ENCODE assay signal across 17 cellular contexts in the genomic region with DNA sequence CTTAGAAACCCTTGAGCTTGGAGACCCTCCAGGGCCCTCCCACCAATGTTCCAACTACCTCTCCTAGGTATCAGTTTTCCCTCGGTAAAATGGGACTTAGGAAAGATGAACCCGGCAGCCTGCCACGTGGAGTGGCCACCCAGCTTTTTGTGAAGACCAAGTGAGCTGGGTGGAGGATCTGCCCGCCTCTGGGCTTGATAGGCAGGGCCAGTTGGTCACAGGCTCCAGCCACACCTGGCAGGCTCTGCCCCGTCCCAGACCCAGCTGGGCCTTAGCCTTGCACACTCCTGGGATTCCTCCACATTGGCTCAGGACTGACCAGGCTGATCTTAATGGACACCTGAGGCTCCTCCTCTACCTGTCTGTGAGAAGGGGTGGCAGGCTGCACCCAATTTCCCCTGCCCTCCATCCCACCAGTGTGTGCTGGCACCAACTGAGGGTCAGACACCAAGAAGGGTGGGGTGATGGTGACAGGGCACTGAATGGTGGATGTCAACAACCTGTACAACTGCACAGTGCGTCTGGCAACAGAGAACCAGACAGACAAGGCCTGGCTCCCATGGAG. TPM values are rescaled to one million over a fixed set of nuclear protein-coding genes. Genes with fewer than 3 reads are reported as not detected.
DNase-seq lines count a peak whose midpoint lies in the region; ATAC-seq and TF ChIP-seq lines count a peak whose summit lies in the region.
"Had no signal": no experiment of that assay in that cellular context is flagged by ENCODE, and none has a peak within 500 bp of the region (broad histone marks: within the 10 kb centered on the region; RNA-seq: fewer than 3 reads in every experiment).

No MANE protein-coding gene starts in this region.

- H3K4me1 Mint-ChIP-seq in WTC11 = peaks cover 8% of the 10 kb centered on the region
- H3K4me1 Mint-ChIP-seq in glutamatergic neuron (ENCODE audit: low read depth, unreplicated experiment) = peaks cover 4% of the 10 kb centered on the region
- H3K4me1 Mint-ChIP-seq in neural crest cell = peaks cover 27% of the 10 kb centered on the region
- no peaks in the 10 kb centered on the region for H3K4me1 Mint-ChIP-seq in activated naive CD8-positive, alpha-beta T cell treated with anti-CD3 and anti-CD28 coated beads, Interleukin-2, amount 50 U/mL, for 24 hours

- CTCF ChIA-PET in WTC11 (lab: Charles Lee) = interaction anchor here (1.4 to 3.9 kb wide), 2 partner anchors 8 to 32 kb away, joined by 11 to 37 read pairs; no protein-coding TSS in a partner anchor

- no peak overlapping the region for H3K27ac ChIP-seq in spleen

- H3K27me3 Mint-ChIP-seq in WTC11 (ENCODE audit: low read depth) = no peaks in the 10 kb centered on the region; the same call in 1 of the 2 replicates
- H3K27me3 Mint-ChIP-seq in glutamatergic neuron (ENCODE audit: unreplicated experiment) = peaks cover 6% of the 10 kb centered on the region
- H3K27me3 Mint-ChIP-seq in neural crest cell (ENCODE audit: low read depth) = no peaks in the 10 kb centered on the region
- H3K27me3 Mint-ChIP-seq in activated naive CD8-positive, alpha-beta T cell treated with anti-CD3 and anti-CD28 coated beads, Interleukin-2, amount 50 U/mL, for 24 hours = peaks cover 3% of the 10 kb centered on the region
- H3K27me3 Mint-ChIP-seq: CD4-positive, alpha-beta T cell had no signal

- peaks cover 0 to 8% (median 0%) of the 10 kb centered on the region in 7 donors for H3K27me3 ChIP-seq in spleen (replicated peaks in 1 of 7)
- H3K27me3 ChIP-seq: MG63 had no signal

- 82 to 93% (median 85%) methylated on average over 4 to 6 of the region's 6 CpGs for WGBS in spleen, 5 donors

- H3K4me3 ChIP-seq in spleen = no peak overlapping the region
- H3K4me3 ChIP-seq: MG63 had no signal

- H3K4me3 Mint-ChIP-seq in WTC11 (no peak overlapping the region), glutamatergic neuron (ENCODE audit: unreplicated experiment) (no peak overlapping the region), neural crest cell (no peak overlapping the region)
- no peak overlapping the region for H3K4me3 Mint-ChIP-seq in activated naive CD8-positive, alpha-beta T cell treated with anti-CD3 and anti-CD28 coated beads, Interleukin-2, amount 50 U/mL, for 24 hours
- H3K4me3 Mint-ChIP-seq: CD4-positive, alpha-beta T cell had no signal

- no peak overlapping the region for H3K27ac Mint-ChIP-seq in WTC11
- H3K27ac Mint-ChIP-seq in glutamatergic neuron (ENCODE audit: unreplicated experiment) = no peak overlapping the region
- H3K27ac Mint-ChIP-seq in neural crest cell (ENCODE audit: unreplicated experiment) = peak overlapping the region; percentile 27
- H3K27ac Mint-ChIP-seq in activated naive CD8-positive, alpha-beta T cell treated with anti-CD3 and anti-CD28 coated beads, Interleukin-2, amount 50 U/mL, for 24 hours = no peak overlapping the region
- H3K27ac Mint-ChIP-seq: CD4-positive, alpha-beta T cell had no signal

- no peak for ATAC-seq in WTC11
- no peak for ATAC-seq in activated naive CD8-positive, alpha-beta T cell treated with anti-CD3 and anti-CD28 coated beads, Interleukin-2, amount 50 U/mL, for 24 hours

- no peaks in the 10 kb centered on the region for H3K36me3 ChIP-seq in spleen
- H3K36me3 ChIP-seq: MG63 had no signal

- no peaks in the 10 kb centered on the region for H3K4me1 ChIP-seq in spleen

- no peak for TF ChIP-seq POLR2A in spleen (IDR thresholded peaks at IDR 0.05)

- intact Hi-C loops in spleen (cut with DNase I; ENCODE audit: low total_unique reads) = no loop called here

- TF ChIP-seq CTCF in WTC11 (IDR thresholded peaks at IDR 0.05) (no peak), glutamatergic neuron (IDR thresholded peaks at IDR 0.05; ENCODE audit: partially characterized antibody, unreplicated experiment) (no peak), neural crest cell (conservative IDR thresholded peaks at IDR 0.05) (no peak), spleen (IDR thresholded peaks at IDR 0.05 in 8 of 11, conservative IDR thresholded peaks at IDR 0.05 in 3 of 11) (no peak), GM20000 (IDR thresholded peaks at IDR 0.05; ENCODE audit: extremely low read depth, missing control alignments) (no peak)

- POLR2A ChIA-PET in WTC11 (lab: Charles Lee) = no interaction called here

- no peaks in the 10 kb centered on the region for H3K9me3 ChIP-seq in spleen
- H3K9me3 ChIP-seq: MG63 had no signal

- no peak for DNase-seq in WTC11 (ENCODE audit: low spot score)
- DNase-seq in glutamatergic neuron = peak; percentile 10
- DNase-seq in neural crest cell (ENCODE audit: low read depth, low spot score) = no peak
- DNase-seq in spleen = peak; percentile 64
- DNase-seq in NCI-H82 treated with DMSO at 0.1 percent for 48 hours (lab: John Stamatoyannopoulos, UW; ENCODE audit: unreplicated experiment) = no peak
- no peak for DNase-seq in GM20000 (ENCODE audit: low spot score)
- DNase-seq in activated naive CD8-positive, alpha-beta T cell treated with anti-CD3 and anti-CD28 coated beads, Interleukin-2, amount 50 U/mL, for 24 hours = no peak
- DNase-seq: CD4-positive, alpha-beta T cell; COR-L47; DMS79 treated with DMSO at 0.1 percent for 48 hours; GOT3; Kasumi-1; MG63; NCI-H1417; NCI-H187; NCI-H446; OCI-M1 had no signal

- H3K36me3 Mint-ChIP-seq in WTC11 (no peaks in the 10 kb centered on the region), glutamatergic neuron (ENCODE audit: unreplicated experiment) (no peaks in the 10 kb centered on the region), neural crest cell (ENCODE audit: low read depth) (no peaks in the 10 kb centered on the region)
- H3K36me3 Mint-ChIP-seq in activated naive CD8-positive, alpha-beta T cell treated with anti-CD3 and anti-CD28 coated beads, Interleukin-2, amount 50 U/mL, for 24 hours (ENCODE audit: low read depth) = no peaks in the 10 kb centered on the region

- H3K9me3 Mint-ChIP-seq in WTC11 (no peaks in the 10 kb centered on the region), glutamatergic neuron (ENCODE audit: unreplicated experiment) (peaks cover 5% of the 10 kb centered on the region), neural crest cell (no peaks in the 10 kb centered on the region)
- H3K9me3 Mint-ChIP-seq in activated naive CD8-positive, alpha-beta T cell treated with anti-CD3 and anti-CD28 coated beads, Interleukin-2, amount 50 U/mL, for 24 hours = no peaks in the 10 kb centered on the region
- H3K9me3 Mint-ChIP-seq: CD4-positive, alpha-beta T cell had no signal

TF ChIP-seq in WTC11, 78 proteins besides CTCF, POLR2A, EP300 and RAD21:
- no peak for TF ChIP-seq OVOL2 (CRISPR knock-in tag; IDR thresholded peaks at IDR 0.05; ENCODE audit: borderline replicate concordance)
- TF ChIP-seq, protein P1, sequence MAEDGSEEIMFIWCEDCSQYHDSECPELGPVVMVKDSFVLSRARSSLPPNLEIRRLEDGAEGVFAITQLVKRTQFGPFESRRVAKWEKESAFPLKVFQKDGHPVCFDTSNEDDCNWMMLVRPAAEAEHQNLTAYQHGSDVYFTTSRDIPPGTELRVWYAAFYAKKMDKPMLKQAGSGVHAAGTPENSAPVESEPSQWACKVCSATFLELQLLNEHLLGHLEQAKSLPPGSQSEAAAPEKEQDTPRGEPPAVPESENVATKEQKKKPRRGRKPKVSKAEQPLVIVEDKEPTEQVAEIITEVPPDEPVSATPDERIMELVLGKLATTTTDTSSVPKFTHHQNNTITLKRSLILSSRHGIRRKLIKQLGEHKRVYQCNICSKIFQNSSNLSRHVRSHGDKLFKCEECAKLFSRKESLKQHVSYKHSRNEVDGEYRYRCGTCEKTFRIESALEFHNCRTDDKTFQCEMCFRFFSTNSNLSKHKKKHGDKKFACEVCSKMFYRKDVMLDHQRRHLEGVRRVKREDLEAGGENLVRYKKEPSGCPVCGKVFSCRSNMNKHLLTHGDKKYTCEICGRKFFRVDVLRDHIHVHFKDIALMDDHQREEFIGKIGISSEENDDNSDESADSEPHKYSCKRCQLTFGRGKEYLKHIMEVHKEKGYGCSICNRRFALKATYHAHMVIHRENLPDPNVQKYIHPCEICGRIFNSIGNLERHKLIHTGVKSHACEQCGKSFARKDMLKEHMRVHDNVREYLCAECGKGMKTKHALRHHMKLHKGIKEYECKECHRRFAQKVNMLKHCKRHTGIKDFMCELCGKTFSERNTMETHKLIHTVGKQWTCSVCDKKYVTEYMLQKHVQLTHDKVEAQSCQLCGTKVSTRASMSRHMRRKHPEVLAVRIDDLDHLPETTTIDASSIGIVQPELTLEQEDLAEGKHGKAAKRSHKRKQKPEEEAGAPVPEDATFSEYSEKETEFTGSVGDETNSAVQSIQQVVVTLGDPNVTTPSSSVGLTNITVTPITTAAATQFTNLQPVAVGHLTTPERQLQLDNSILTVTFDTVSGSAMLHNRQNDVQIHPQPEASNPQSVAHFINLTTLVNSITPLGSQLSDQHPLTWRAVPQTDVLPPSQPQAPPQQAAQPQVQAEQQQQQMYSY (CRISPR knock-in tag; IDR thresholded peaks at IDR 0.05) = 0 out of 2 replicates have a peak, but pooled peaks have one; percentile 17

RNA-seq across cellular contexts. Expression of a gene that starts 0.8 kb away (rescaled TPM):
- total RNA-seq in WTC11 (2021) (11.4 to 12.0 TPM (median 11.7 TPM) in 3 replicates), glutamatergic neuron (ENCODE audit: unreplicated experiment) (0.34 TPM), neural crest cell (3.2 and 3.6 TPM in 2 replicates), spleen (1 to 10 TPM in 6 of 7 donors, under 1 TPM in 1; 0.60 to 3.7 (median 1.2) TPM)
- 1 to 10 TPM in 1 of 3 donors, under 1 TPM in 2; 0.15 to 2.5 (median 0.52) TPM for polyA plus RNA-seq in spleen
- total RNA-seq: CD4-positive, alpha-beta T cell had no signal

Comparison
In these comparisons a context has a peak if more than half of its experiments do, and no peak if none do; other contexts are left out.
1. DNase-seq: peak in glutamatergic neuron (single experiment) and spleen (single experiment); none in WTC11 (single experiment), neural crest cell (single experiment), NCI-H82 treated with DMSO at 0.1 percent for 48 hours (single experiment), GM20000 (single experiment) and activated naive CD8-positive, alpha-beta T cell treated with anti-CD3 and anti-CD28 coated beads, Interleukin-2, amount 50 U/mL, for 24 hours (single experiment).